8 cellular contexts compared by ENCODE assay signal in the genomic region with DNA sequence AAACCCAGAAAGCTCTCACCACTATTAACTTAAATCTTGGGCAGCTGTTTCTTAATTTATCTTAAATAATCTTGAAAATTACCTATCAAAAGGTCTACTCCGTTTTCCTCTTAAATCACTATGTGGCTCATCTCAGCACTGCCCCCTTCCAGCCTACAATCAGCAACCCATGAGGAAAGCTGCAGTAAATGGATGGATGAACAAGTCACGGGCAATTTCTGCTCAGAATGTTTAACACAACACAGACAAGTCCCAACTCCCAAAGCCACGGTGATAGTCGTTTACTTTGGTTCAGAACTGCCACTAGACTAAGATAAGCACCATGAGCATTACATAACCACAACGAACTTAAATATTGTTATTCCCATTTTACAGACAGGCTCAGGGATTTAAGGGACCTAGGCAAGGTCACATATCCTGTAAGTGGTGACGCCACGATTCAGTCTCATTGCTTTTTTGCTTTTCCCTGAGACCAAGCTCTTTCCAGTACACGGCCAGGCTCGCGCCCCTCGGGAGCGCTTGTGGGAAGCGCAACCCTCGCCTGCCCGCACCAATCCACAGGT. TPM values are rescaled to one million over a fixed set of nuclear protein-coding genes. Genes with fewer than 3 reads are reported as not detected.
DNase-seq lines count a peak whose midpoint lies in the region; ATAC-seq and TF ChIP-seq lines count a peak whose summit lies in the region.

No MANE protein-coding gene starts in this region.

- H3K27me3 ChIP-seq in PC-3 (ENCODE audit: low read length) (no peaks in the 10 kb centered on the region), dorsolateral prefrontal cortex (no peaks in the 10 kb centered on the region), mucosa of rectum (ENCODE audit: control insufficient read depth in 2 of 2, insufficient read depth in 2 of 2, low read length in 2 of 2) (no peaks in the 10 kb centered on the region)

- peak overlapping the region; percentile 96 for H3K4me2 ChIP-seq in PC-3 (ENCODE audit: low read length)

- H3K9ac ChIP-seq in PC-3 (ENCODE audit: low read length) (peak overlapping the region; percentile 93), mucosa of rectum (ENCODE audit: low read depth in 1 of 2, low read length in 2 of 2) (peak overlapping the region; percentile 75 to 81)

- no peaks in the 10 kb centered on the region for H3F3A ChIP-seq in PC-3 (ENCODE audit: low read length, unreplicated experiment)

- CTCF ChIA-PET in PC-3 (lab: Charles Lee), result interaction anchor here (1.5 kb wide), 1 partner anchor 24 kb away, joined by 5 read pairs; a partner anchor contains a TSS

- H3K4me3 ChIP-seq in PC-3 (ENCODE audit: low read length), result peak overlapping the region; percentile 89
- H3K4me3 ChIP-seq in dorsolateral prefrontal cortex, result peak overlapping the region; percentile 58 to 99 (median 89)
- peak overlapping the region; percentile 84 to 96 for H3K4me3 ChIP-seq in mucosa of rectum (ENCODE audit: low read length in 2 of 2)

- H3K27ac ChIP-seq in PC-3 (ENCODE audit: low read length), result no peak overlapping the region
- H3K27ac ChIP-seq in dorsolateral prefrontal cortex, result peak overlapping the region; percentile 84 to 100 (median 98)
- peak overlapping the region; percentile 90 to 96 for H3K27ac ChIP-seq in mucosa of rectum (ENCODE audit: low read depth in 2 of 2, low read length in 2 of 2)

- no peaks in the 10 kb centered on the region for H3K9me2 ChIP-seq in PC-3 (replicated peaks; ENCODE audit: low read length)

- peaks cover 69% of the 10 kb centered on the region for H3K79me2 ChIP-seq in PC-3 (ENCODE audit: low read length)

- TF ChIP-seq CTCF in PC-3 (conservative IDR thresholded peaks at IDR 0.05; ENCODE audit: low read depth, low read length), result no peak
- peak in 9 of 56 donors; percentile 4 to 18 (median 8) for TF ChIP-seq CTCF in dorsolateral prefrontal cortex (IDR thresholded peaks at IDR 0.05 in 54 of 56, conservative IDR thresholded peaks at IDR 0.05 in 2 of 56; ENCODE audit: low read depth in 1 of 56, partially characterized antibody in 56 of 56)

- ATAC-seq in GM21515 (IDR thresholded peaks at IDR 0.05; ENCODE audit: unreplicated experiment) (peak; percentile 18), PC-3 (no peak)

- no TSS peak for BruUV-seq in PC-3 (replicated peaks; lab: Mats Ljungman, UMichigan)

- H3K4me1 ChIP-seq in PC-3 (ENCODE audit: insufficient read depth, low read length), result 0 out of 2 replicates have a peak, but pooled peaks cover 9% of the 10 kb centered on the region
- peaks cover 6% of the 10 kb centered on the region in 2 donors for H3K4me1 ChIP-seq in mucosa of rectum (ENCODE audit: control insufficient read depth in 2 of 2, insufficient read depth in 2 of 2, low read length in 2 of 2)

- peaks cover 15% of the 10 kb centered on the region; the same call in 1 of the 2 replicates for H4K20me1 ChIP-seq in PC-3 (ENCODE audit: low read length)

- peak overlapping the region; percentile 45; the same call in 1 of the 2 replicates for H2AFZ ChIP-seq in PC-3 (ENCODE audit: low read length)

- intact Hi-C loops in PC-3 (cut with micrococcal nuclease), result no loop called here
- intact Hi-C loops in dorsolateral prefrontal cortex (cut with DNase I), result loop anchor here (2.0 kb wide), 2 partner anchors 23 kb away; a partner anchor contains a TSS

- POLR2A ChIA-PET in PC-3 (lab: Charles Lee; ENCODE audit: unreplicated experiment), result no interaction called here

- H3K36me3 ChIP-seq in PC-3 (ENCODE audit: low read depth, low read length) (no peaks in the 10 kb centered on the region), mucosa of rectum (ENCODE audit: control insufficient read depth in 2 of 2, insufficient read depth in 2 of 2, low read length in 2 of 2) (no peaks in the 10 kb centered on the region)

- H3K9me3 ChIP-seq in PC-3 (ENCODE audit: low read length) (no peaks in the 10 kb centered on the region), mucosa of rectum (ENCODE audit: control insufficient read depth in 2 of 2, low read length in 2 of 2) (no peaks in the 10 kb centered on the region)

- DNase-seq in DMS53 (lab: John Stamatoyannopoulos, UW) (peak; percentile 30), PC-3 (no peak), dorsolateral prefrontal cortex (peak in 1 of 10 donors; percentile 25), NCI-H1048 (lab: John Stamatoyannopoulos, UW) (no peak)
- no peak for DNase-seq in activated effector memory CD4-positive, alpha-beta T cell treated with Interleukin-2 at 50 U/mL for 16 hours
- no peak for DNase-seq in central memory CD4-positive, alpha-beta T cell

RNA-seq across cellular contexts. Expression of a gene that starts 2.0 kb away (rescaled TPM):
- 0.98 and 3.0 TPM in 2 replicates for total RNA-seq in PC-3 (2014; rRNA removed)
- total RNA-seq in dorsolateral prefrontal cortex, result 10 to 100 TPM in 111 of 120 experiments, 1 to 10 TPM in 9; 4.8 to 33.1 (median 14.8) TPM

RNA-seq across cellular contexts. Expression of a gene that starts 2.3 kb away (rescaled TPM):
- total RNA-seq in PC-3 (2014; rRNA removed) (11.2 and 11.4 TPM in 2 replicates), dorsolateral prefrontal cortex (10 to 100 TPM; 11.8 to 20.3 (median 15.2) TPM)

RNA-seq across cellular contexts. Expression of a gene that starts 22.8 kb away (rescaled TPM):
- total RNA-seq in PC-3 (2014; rRNA removed) (83.9 and 86.4 TPM in 2 replicates), dorsolateral prefrontal cortex (10 to 100 TPM; 21.1 to 76.9 (median 49.9) TPM)

RNA-seq across cellular contexts. Expression of a gene that starts 24.1 kb away (rescaled TPM):
- 2.6 and 5.4 TPM in 2 replicates for total RNA-seq in PC-3 (2014; rRNA removed)
- 10 to 100 TPM in 8 of 120 experiments, 1 to 10 TPM in 112; 4.1 to 28.6 (median 7.2) TPM for total RNA-seq in dorsolateral prefrontal cortex
